9 cellular contexts compared by ENCODE assay signal in genomic region chr3:3800076-3800448, GRCh38. TPM values are rescaled to one million over a fixed set of nuclear protein-coding genes. Genes with fewer than 3 reads are reported as not detected.
DNase-seq lines count a peak whose midpoint lies in the region; ATAC-seq and TF ChIP-seq lines count a peak whose summit lies in the region.
"Had no signal": no experiment of that assay in that cellular context is flagged by ENCODE, and none has a peak within 500 bp of the region (broad histone marks: within the 10 kb centered on the region; RNA-seq: fewer than 3 reads in every experiment).

No MANE protein-coding gene starts in this region.

- H3K9me3 ChIP-seq in testis = no peaks in the 10 kb centered on the region
- H3K9me3 ChIP-seq: SJSA1 had no signal

- TF ChIP-seq CTCF in brain (conservative IDR thresholded peaks at IDR 0.05) (no peak), lower leg skin (IDR thresholded peaks at IDR 0.05) (no peak), testis (IDR thresholded peaks at IDR 0.05) (no peak)

- H3K27ac ChIP-seq in testis = peak overlapping the region; percentile 47 to 85
- H3K27ac ChIP-seq: SJSA1 had no signal

- no peaks in the 10 kb centered on the region for H3K9me3 Mint-ChIP-seq in T-helper 2 cell treated with Interferon-gamma antibody and Interleukin-4, amounts not matched to agents 5 μg/mL and 100 μg/mL, for 36 hours
- peaks cover 0 to 11% (median 0%) of the 10 kb centered on the region in 5 experiments for H3K9me3 Mint-ChIP-seq in brain

- no peaks in the 10 kb centered on the region for H3K36me3 ChIP-seq in testis (ENCODE audit: low read depth, missing control alignments)
- H3K36me3 ChIP-seq: SJSA1 had no signal

- no peak for TF ChIP-seq POLR2A in lower leg skin (IDR thresholded peaks at IDR 0.05)
- no peak for TF ChIP-seq POLR2A in testis (IDR thresholded peaks at IDR 0.05)

- no peaks in the 10 kb centered on the region for H3K36me3 Mint-ChIP-seq in T-helper 2 cell treated with Interferon-gamma antibody and Interleukin-4, amounts not matched to agents 5 μg/mL and 100 μg/mL, for 36 hours (ENCODE audit: low read depth)
- peaks cover 10% of the 10 kb centered on the region for H3K36me3 Mint-ChIP-seq in brain

- no peak for DNase-seq in T-helper 2 cell treated with Interferon-gamma antibody and Interleukin-4, amounts not matched to agents 5 μg/mL and 100 μg/mL, for 36 hours (ENCODE audit: low spot score)
- no peak for DNase-seq in T-helper 2 cell
- DNase-seq in lower leg skin (ENCODE audit: low spot score in 2 of 2) = no peak
- peak; percentile 27 for DNase-seq in testis

- 0 to 1% methylated on average over 19 of the region's 19 CpGs for WGBS in lower leg skin, 2 donors
- WGBS in testis, 2 donors = 1% methylated on average over 19 of the region's 19 CpGs

- H3K4me1 Mint-ChIP-seq in T-helper 2 cell treated with Interferon-gamma antibody and Interleukin-4, amounts not matched to agents 5 μg/mL and 100 μg/mL, for 36 hours (ENCODE audit: low read depth) = peaks cover 12% of the 10 kb centered on the region
- peaks cover 58% of the 10 kb centered on the region for H3K4me1 Mint-ChIP-seq in brain

- intact Hi-C loops in lower leg skin (cut with DNase I; ENCODE audit: low total_unique reads) = no loop called here
- intact Hi-C loops in testis (cut with DNase I; ENCODE audit: low total_unique reads) = no loop called here

- H3K4me3 ChIP-seq in lower leg skin (ENCODE audit: low read depth, poor library complexity, severe bottlenecking) = peak overlapping the region; percentile 28
- H3K4me3 ChIP-seq in testis = peak overlapping the region; percentile 59 to 76
- H3K4me3 ChIP-seq: SJSA1 had no signal

- H3K27me3 Mint-ChIP-seq in T-helper 2 cell treated with Interferon-gamma antibody and Interleukin-4, amounts not matched to agents 5 μg/mL and 100 μg/mL, for 36 hours (ENCODE audit: low read depth) = peaks cover 60% of the 10 kb centered on the region
- peaks cover 20% of the 10 kb centered on the region for H3K27me3 Mint-ChIP-seq in brain

- H3K27me3 ChIP-seq in testis = no peaks in the 10 kb centered on the region

- H3K27ac Mint-ChIP-seq in T-helper 2 cell treated with Interferon-gamma antibody and Interleukin-4, amounts not matched to agents 5 μg/mL and 100 μg/mL, for 36 hours = no peak overlapping the region
- H3K27ac Mint-ChIP-seq in brain = peak overlapping the region; percentile 90 to 97 (median 95)

- ATAC-seq in GM18873 (IDR thresholded peaks at IDR 0.05; ENCODE audit: low FRiP score, unreplicated experiment) (no peak), HG02798 (IDR thresholded peaks at IDR 0.05; ENCODE audit: poor library complexity, unreplicated experiment) (no peak), HG02678 (IDR thresholded peaks at IDR 0.05; ENCODE audit: unreplicated experiment) (no peak)

- peak overlapping the region; percentile 64 for H3K4me3 Mint-ChIP-seq in T-helper 2 cell treated with Interferon-gamma antibody and Interleukin-4, amounts not matched to agents 5 μg/mL and 100 μg/mL, for 36 hours
- peak overlapping the region; percentile 93 to 96 (median 94) for H3K4me3 Mint-ChIP-seq in brain

- peaks cover 6% of the 10 kb centered on the region for H3K4me1 ChIP-seq in testis
- H3K4me1 ChIP-seq: SJSA1 had no signal

RNA-seq across cellular contexts. Expression of gene LRRN1, which starts 0.8 kb away (rescaled TPM):
- 13.6 TPM for polyA plus RNA-seq in brain (ENCODE audit: insufficient read depth, low read depth, low replicate concordance)
- total RNA-seq in lower leg skin = 1 to 10 TPM in 3 of 4 donors, under 1 TPM in 1; 0.63 to 8.5 (median 4.6) TPM
- 10 to 100 TPM; 51.3 to 58.9 TPM for total RNA-seq in testis
- polyA plus RNA-seq in testis (ENCODE audit: insufficient read depth, low read depth, low replicate concordance) = 24.5 TPM
- total RNA-seq: SJSA1 had no signal

Comparison
In these comparisons a context has a peak if more than half of its experiments do, and no peak if none do; other contexts are left out.
1. RNA of gene LRRN1, which starts 0.8 kb away (total RNA-seq): 51.3 to 58.9 TPM in testis; 0.63 to 8.5 TPM in lower leg skin; every median in the first group is over 4 times any median in the second.